ENCODE assay signal across 13 cellular contexts in the genomic region with DNA sequence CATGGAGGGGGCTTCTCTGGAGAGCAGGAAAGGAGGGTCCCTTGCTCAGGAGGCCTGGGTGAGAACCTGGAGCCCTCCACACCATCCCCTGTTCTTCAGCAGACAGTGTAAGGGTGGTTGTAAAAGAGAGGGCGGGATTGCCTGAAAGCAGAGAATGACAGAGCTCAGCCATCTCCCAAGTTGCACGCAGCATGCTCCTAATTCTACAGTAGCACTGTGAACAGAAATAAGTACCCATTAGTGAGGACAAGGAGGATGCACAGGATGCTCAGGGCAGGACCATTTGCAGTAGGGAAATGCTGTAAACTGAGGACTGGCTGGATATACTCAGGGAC. TPM values are rescaled to one million over a fixed set of nuclear protein-coding genes. Genes with fewer than 3 reads are reported as not detected.
A peak's percentile ranks its signal among the peaks of the same experiment; 100 is the strongest.
DNase-seq lines count a peak whose midpoint lies in the region; TF ChIP-seq lines count a peak whose summit lies in the region.
"Had no signal": no experiment of that assay in that cellular context is flagged by ENCODE, and none has a peak within 500 bp of the region (broad histone marks: within the 10 kb centered on the region; RNA-seq: fewer than 3 reads in every experiment).

No MANE protein-coding gene starts in this region.

- H3K27me3 ChIP-seq in Caco-2 (replicated peaks; ENCODE audit: control insufficient read depth, insufficient read depth, low read length) (no peaks in the 10 kb centered on the region), duodenal mucosa (ENCODE audit: control insufficient read depth in 1 of 2, insufficient read depth in 2 of 2, low read length in 2 of 2) (no peaks in the 10 kb centered on the region), sigmoid colon (no peaks in the 10 kb centered on the region)
- H3K27me3 ChIP-seq: tibial artery had no signal

- H3K4me3 Mint-ChIP-seq in Caco-2 (ENCODE audit: unreplicated experiment), result no peak overlapping the region

- BruUV-seq in Caco-2 (replicated peaks; lab: Mats Ljungman, UMichigan), result no TSS peak

- intact Hi-C loops in Caco-2 (cut with micrococcal nuclease; ENCODE audit: unreplicated experiment) (no loop called here), sigmoid colon (cut with DNase I) (no loop called here)

- no peaks in the 10 kb centered on the region for H3K27me3 Mint-ChIP-seq in Caco-2 (ENCODE audit: insufficient read depth, unreplicated experiment)

- H3K4me1 Mint-ChIP-seq in Caco-2 (ENCODE audit: low read depth, unreplicated experiment), result peaks cover 12% of the 10 kb centered on the region

- H3K9ac ChIP-seq in duodenal mucosa (ENCODE audit: low read depth in 1 of 2, low read length in 2 of 2), result peak overlapping the region in 1 of 2 donors; percentile 19

- TF ChIP-seq EP300 in sigmoid colon (IDR thresholded peaks at IDR 0.05), result no peak

- H3K27ac ChIP-seq in KOPT-K1 (ENCODE audit: low read depth, low read length, poor library complexity, severe bottlenecking), result peak overlapping the region; percentile 100
- H3K27ac ChIP-seq in duodenal mucosa (ENCODE audit: low read depth, low read length), result peak overlapping the region; percentile 53
- H3K27ac ChIP-seq in sigmoid colon, result peak overlapping the region; percentile 50 to 99 (median 94)
- H3K27ac ChIP-seq: SK-N-MC had no signal

- CTCF ChIA-PET in Caco-2 (lab: Charles Lee), result no interaction called here

- no peak for TF ChIP-seq POLR2A in sigmoid colon (IDR thresholded peaks at IDR 0.05)

- H3K9me3 ChIP-seq in Caco-2 (no peaks in the 10 kb centered on the region), KOPT-K1 (ENCODE audit: insufficient read depth, low read length, poor library complexity, severe bottlenecking) (no peaks in the 10 kb centered on the region), duodenal mucosa (ENCODE audit: control insufficient read depth in 1 of 2, low read length in 2 of 2) (no peaks in the 10 kb centered on the region), sigmoid colon (no peaks in the 10 kb centered on the region)
- H3K9me3 ChIP-seq: tibial artery had no signal

- H3K27ac Mint-ChIP-seq in Caco-2 (ENCODE audit: unreplicated experiment), result peak overlapping the region; percentile 39

- POLR2A ChIA-PET in Caco-2 (lab: Charles Lee), result interaction anchor here (0.6 to 1.0 kb wide), 4 partner anchors 31 to 736 kb away, joined by 3 to 5 read pairs (median 4); partner anchors contain the start of gene GM2A

- DNase-seq in Caco-2, result no peak
- DNase-seq in sigmoid colon, result no peak
- no peak for DNase-seq in D341Med (ENCODE audit: low spot score)
- no peak for DNase-seq in RPMI8226
- DNase-seq in hippocampal formation (lab: John Stamatoyannopoulos, UW), result no peak
- no peak for DNase-seq in islet precursor cell
- DNase-seq: NCI-H2171; stimulated activated CD4-positive, alpha-beta T cell treated with anti-CD3 and anti-CD28 coated beads, Interleukin-2, amount 100 ng/mL, for 24 hours; tibial artery had no signal

- no peaks in the 10 kb centered on the region for H3K36me3 Mint-ChIP-seq in Caco-2 (ENCODE audit: insufficient read depth, unreplicated experiment)

- no peaks in the 10 kb centered on the region for H3K36me3 ChIP-seq in Caco-2 (ENCODE audit: control insufficient read depth, insufficient read depth, low read length)
- peaks cover 69% of the 10 kb centered on the region for H3K36me3 ChIP-seq in KOPT-K1 (ENCODE audit: insufficient read depth, low read length)
- H3K36me3 ChIP-seq in duodenal mucosa (ENCODE audit: control insufficient read depth in 1 of 2, insufficient read depth in 2 of 2, low read length in 2 of 2), result no peaks in the 10 kb centered on the region
- peaks cover 0 to 9% (median 2%) of the 10 kb centered on the region in 4 donors for H3K36me3 ChIP-seq in sigmoid colon
- H3K36me3 ChIP-seq: tibial artery had no signal

- TF ChIP-seq CTCF in Caco-2 (IDR thresholded peaks at IDR 0.05; ENCODE audit: insufficient read depth in 1 of 2, low read depth in 1 of 2, low read length in 1 of 2, severe bottlenecking in 1 of 2, unreplicated experiment in 1 of 2), result no peak
- TF ChIP-seq CTCF in sigmoid colon (IDR thresholded peaks at IDR 0.05), result no peak

- no peak overlapping the region for H3K4me3 ChIP-seq in Caco-2 (ENCODE audit: low read depth, low read length)
- H3K4me3 ChIP-seq in duodenal mucosa (ENCODE audit: low read depth in 1 of 2, low read length in 2 of 2), result no peak overlapping the region
- H3K4me3 ChIP-seq in sigmoid colon, result no peak overlapping the region
- H3K4me3 ChIP-seq: SK-N-MC, tibial artery had no signal

- H3K9me3 Mint-ChIP-seq in Caco-2 (ENCODE audit: unreplicated experiment), result no peaks in the 10 kb centered on the region

- peaks cover 21% of the 10 kb centered on the region for H3K4me1 ChIP-seq in Caco-2
- H3K4me1 ChIP-seq in duodenal mucosa (ENCODE audit: control insufficient read depth in 1 of 2, insufficient read depth in 2 of 2, low read length in 2 of 2), result peaks cover 28 to 54% of the 10 kb centered on the region in 2 donors
- H3K4me1 ChIP-seq in sigmoid colon, result peaks cover 0 to 89% (median 73%) of the 10 kb centered on the region in 4 donors

- WGBS in sigmoid colon, 2 donors, result 77 to 89% methylated on average over 2 of the region's 2 CpGs

RNA-seq across cellular contexts. Expression of gene CCDC69, which starts 8.4 kb away (rescaled TPM):
- total RNA-seq in Caco-2 (2022) (5.1 TPM in 2 replicates), sigmoid colon (100 to 1,000 TPM; 199 to 342 (median 258) TPM)
- 10 to 100 TPM in 2 of 3 donors, 1 to 10 TPM in 1; 6.0 to 48.7 (median 43.2) TPM for polyA plus RNA-seq in sigmoid colon
- polyA plus RNA-seq: neural cell had no signal

RNA-seq across cellular contexts. Expression of gene GM2A, which starts 37.5 kb away (rescaled TPM):
- total RNA-seq in Caco-2 (2022), result 27.6 and 28.0 TPM in 2 replicates
- total RNA-seq in sigmoid colon, result 10 to 100 TPM; 19.4 to 31.9 (median 29.3) TPM
- polyA plus RNA-seq in sigmoid colon, result 10 to 100 TPM; 10.2 to 35.1 (median 32.3) TPM

RNA-seq across cellular contexts. Expression of gene ANXA6, which starts 57.9 kb away (rescaled TPM):
- total RNA-seq in Caco-2 (2022) (43.0 and 51.9 TPM in 2 replicates), sigmoid colon (100 to 1,000 TPM; 233 to 333 (median 259) TPM)
- polyA plus RNA-seq in sigmoid colon, result 100 to 1,000 TPM in 1 of 3 donors, 10 to 100 TPM in 2; 22.9 to 121 (median 45.0) TPM

Comparison
In these comparisons a context has a peak if more than half of its experiments do, and no peak if none do; other contexts are left out.
1. RNA of gene CCDC69, which starts 8.4 kb away (total RNA-seq): 199 to 342 TPM in sigmoid colon; 5.1 TPM in Caco-2; every median in the first group is over 10 times any median in the second.
2. Peak in every context shown above with its lines, with median percentiles within 50 percentile points of each other: H3K27ac ChIP-seq.